ENCODE assay signal across 8 cellular contexts in the genomic region with DNA sequence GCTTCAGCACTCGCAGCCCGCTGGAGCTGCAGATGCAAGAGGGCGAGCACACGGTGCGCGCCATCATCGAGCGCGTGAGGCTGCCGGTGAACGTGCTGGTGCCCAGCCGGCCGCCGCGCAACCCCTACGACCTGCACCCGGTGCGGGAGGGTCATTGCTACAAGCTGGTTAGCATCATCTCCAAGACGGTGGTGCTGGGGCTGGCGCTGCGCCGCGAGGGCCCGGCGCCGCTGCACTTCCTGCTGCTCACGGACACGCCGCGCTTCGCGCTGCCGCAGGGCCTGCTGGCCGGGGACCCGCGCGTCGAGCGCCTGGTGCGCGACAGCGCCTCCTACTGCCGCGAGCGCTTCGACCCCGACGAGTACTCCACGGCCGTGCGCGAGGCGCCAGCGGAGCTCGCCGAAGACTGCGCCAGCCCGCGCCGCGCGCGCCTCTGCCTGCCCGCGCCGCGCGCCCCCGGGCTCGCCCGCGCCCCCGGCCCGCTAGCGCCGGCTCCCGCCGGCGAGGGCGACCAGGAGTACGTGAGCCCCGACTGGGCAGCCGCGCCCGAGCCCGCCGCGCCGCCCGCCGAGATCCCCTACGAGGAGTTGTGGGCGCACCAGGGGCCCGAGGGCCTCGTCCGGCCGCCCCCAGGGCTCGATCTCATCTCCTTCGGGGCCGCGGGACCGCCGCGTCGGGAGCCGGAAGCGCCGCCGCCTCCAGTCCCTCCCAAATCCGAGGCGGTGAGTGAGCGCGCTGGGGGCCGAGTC. TPM values are rescaled to one million over a fixed set of nuclear protein-coding genes. Genes with fewer than 3 reads are reported as not detected.
DNase-seq lines count a peak whose midpoint lies in the region; ATAC-seq and TF ChIP-seq lines count a peak whose summit lies in the region.

No MANE protein-coding gene starts in this region.

- H3K79me2 ChIP-seq in H9 (ENCODE audit: insufficient read depth, low read length) = no peaks in the 10 kb centered on the region

- peak overlapping the region; percentile 68 to 73 for H3K4me3 Mint-ChIP-seq in H9
- peak overlapping the region; percentile 81 for H3K4me3 Mint-ChIP-seq in activated T-cell treated with anti-CD3 and anti-CD28 coated beads, Interleukin-2, amount 50 U/mL, for 4 hours

- peaks cover 27 to 34% of the 10 kb centered on the region in 2 experiments for H3K4me1 Mint-ChIP-seq in H9
- H3K4me1 Mint-ChIP-seq in activated T-cell treated with anti-CD3 and anti-CD28 coated beads, Interleukin-2, amount 50 U/mL, for 4 hours (ENCODE audit: low read depth) = peaks cover 23% of the 10 kb centered on the region

- no peaks in the 10 kb centered on the region for H3K36me3 ChIP-seq in suprapubic skin

- peak overlapping the region; percentile 9; the same call in 1 of the 2 replicates for H3K14ac ChIP-seq in H9 (ENCODE audit: insufficient read depth, low read length)

- H2BK12ac ChIP-seq in H9 (ENCODE audit: insufficient read length, low read depth, low read length) = no peak overlapping the region

- H4K8ac ChIP-seq in H9 (replicated peaks; ENCODE audit: insufficient read length, low read depth, low read length) = no peak overlapping the region

- H2AK5ac ChIP-seq in H9 (ENCODE audit: insufficient read length, low read length) = no peak overlapping the region

- TF ChIP-seq CTCF in H9 (conservative IDR thresholded peaks at IDR 0.05) = peak; percentile 69
- peak; percentile 52 for TF ChIP-seq CTCF in fibroblast of the aortic adventitia (IDR thresholded peaks at IDR 0.05; ENCODE audit: insufficient read depth, low read length)
- peak in 1 of 2 donors; percentile 52 for TF ChIP-seq CTCF in suprapubic skin (IDR thresholded peaks at IDR 0.05)

- H3K27ac ChIP-seq in H9 (ENCODE audit: insufficient read length, low read depth, low read length) = no peak overlapping the region
- no peak overlapping the region for H3K27ac ChIP-seq in suprapubic skin

- no peaks in the 10 kb centered on the region for H3K27me3 ChIP-seq in H9 (ENCODE audit: insufficient read depth, low read length)
- no peaks in the 10 kb centered on the region for H3K27me3 ChIP-seq in suprapubic skin

- no peak overlapping the region for H3T11ph ChIP-seq in H9 (ENCODE audit: low read length)

- no peak overlapping the region for H2BK20ac ChIP-seq in H9 (ENCODE audit: low read depth, low read length, poor library complexity, severe bottlenecking)

- no peak overlapping the region for H2AFZ ChIP-seq in H9 (ENCODE audit: low read length)

- H3K4me3 ChIP-seq in fibroblast of the aortic adventitia (ENCODE audit: low read depth, low read length) (peak overlapping the region; percentile 69), suprapubic skin (peak overlapping the region; percentile 53)

- peaks cover 24 to 36% (median 28%) of the 10 kb centered on the region in 3 experiments for H3K36me3 Mint-ChIP-seq in H9 (ENCODE audit: insufficient read depth in 1 of 3, low read depth in 3 of 3)
- H3K36me3 Mint-ChIP-seq in activated T-cell treated with anti-CD3 and anti-CD28 coated beads, Interleukin-2, amount 50 U/mL, for 4 hours (ENCODE audit: insufficient read depth) = no peaks in the 10 kb centered on the region

- no peak overlapping the region for H3K23ac ChIP-seq in H9 (ENCODE audit: insufficient read length, low read depth, low read length)

- TF ChIP-seq POLR2A in suprapubic skin (IDR thresholded peaks at IDR 0.05) = no peak

- peaks cover 38% of the 10 kb centered on the region for H3K27me3 Mint-ChIP-seq in H9 (ENCODE audit: low read depth)
- peaks cover 19% of the 10 kb centered on the region for H3K27me3 Mint-ChIP-seq in activated T-cell treated with anti-CD3 and anti-CD28 coated beads, Interleukin-2, amount 50 U/mL, for 4 hours (ENCODE audit: low read depth)

- no peak overlapping the region for H2BK120ac ChIP-seq in H9 (ENCODE audit: low read depth, low read length, poor library complexity, severe bottlenecking)

- H3K9me3 Mint-ChIP-seq in H9 = no peaks in the 10 kb centered on the region; a peak in 1 of 5 replicates
- H3K9me3 Mint-ChIP-seq in activated T-cell treated with anti-CD3 and anti-CD28 coated beads, Interleukin-2, amount 50 U/mL, for 4 hours = no peaks in the 10 kb centered on the region

- H3K4ac ChIP-seq in H9 (ENCODE audit: low read depth, low read length) = no peak overlapping the region

- H3K23me2 ChIP-seq in H9 (ENCODE audit: insufficient read length, low read depth, low read length, poor library complexity, severe bottlenecking) = no peaks in the 10 kb centered on the region

- H3K9me3 ChIP-seq in H9 (ENCODE audit: control insufficient read depth, low read depth, low read length) = no peaks in the 10 kb centered on the region
- H3K9me3 ChIP-seq in suprapubic skin = no peaks in the 10 kb centered on the region

- ATAC-seq in activated T-cell treated with anti-CD3 and anti-CD28 coated beads, Interleukin-2, amount 50 U/mL, for 4 hours = peak; percentile 96 to 97

- no peaks in the 10 kb centered on the region for H4K20me1 ChIP-seq in H9 (ENCODE audit: control insufficient read depth, insufficient read depth, insufficient read length)

- WGBS in H9 (ENCODE audit: extremely low coverage, insufficient read length, low lambda C conversion rate) = no CpG with 5 or more reads among the region's 114 CpGs
- 80% methylated on average over 10 of the region's 114 CpGs for WGBS in suprapubic skin

- no peak overlapping the region for H3K9ac ChIP-seq in H9 (ENCODE audit: extremely low read depth, insufficient read length, low read length)

- no peaks in the 10 kb centered on the region for H3K79me1 ChIP-seq in H9 (ENCODE audit: insufficient read depth, low read depth, low read length, poor library complexity, severe bottlenecking)

- H3K4me2 ChIP-seq in H9 (ENCODE audit: insufficient read depth, insufficient read length, low read length) = peak overlapping the region; percentile 20

- no peak overlapping the region for H4K5ac ChIP-seq in H9 (ENCODE audit: insufficient read length, low read depth, low read length)

- H2BK5ac ChIP-seq in H9 (ENCODE audit: insufficient read length, low read length) = no peak overlapping the region

- TF ChIP-seq EP300 in suprapubic skin (IDR thresholded peaks at IDR 0.05) = no peak

- no peak overlapping the region for H3K56ac ChIP-seq in H9 (ENCODE audit: insufficient read length, low read depth, low read length)

- no peak overlapping the region for H3K27ac Mint-ChIP-seq in H9

- H3K18ac ChIP-seq in H9 (ENCODE audit: insufficient read length, low read depth, low read length) = peak overlapping the region; percentile 2

- DNase-seq in GM04504 (ENCODE audit: low read depth) = peak; percentile 53
- DNase-seq in H9 = peak; percentile 74
- peak; percentile 94 for DNase-seq in NCI-H2227 (lab: John Stamatoyannopoulos, UW; ENCODE audit: unreplicated experiment)
- peak; percentile 85 for DNase-seq in activated T-cell treated with anti-CD3 and anti-CD28 coated beads, Interleukin-2, amount 50 U/mL, for 4 hours
- peak; percentile 83 for DNase-seq in fibroblast of the aortic adventitia (ENCODE audit: low read depth)
- peak; percentile 13 for DNase-seq in non-pigmented ciliary epithelial cell (ENCODE audit: low read depth)
- DNase-seq in suprapubic skin (ENCODE audit: low spot score in 2 of 2) = peak in 1 of 2 donors; percentile 79
- no peak for DNase-seq in DMS 273 treated with DMSO at 0.1 percent for 48 hours (lab: John Stamatoyannopoulos, UW)

- H3K4me1 ChIP-seq in H9 (ENCODE audit: insufficient read depth, low read length) (no peaks in the 10 kb centered on the region), suprapubic skin (peaks cover 7% of the 10 kb centered on the region)

- no peak overlapping the region for H4K91ac ChIP-seq in H9 (ENCODE audit: insufficient read length, low read depth, low read length)

- no peak overlapping the region for H2BK15ac ChIP-seq in H9 (ENCODE audit: low read depth, low read length)

RNA-seq across cellular contexts. Expression of gene GAREM2, which starts 11.8 kb away (rescaled TPM):
- 14.2 and 14.4 TPM in 2 replicates for total RNA-seq in H9 (2021)
- 1 to 10 TPM; 2.4 to 4.1 (median 3.2) TPM for total RNA-seq in activated T-cell treated with anti-CD3 and anti-CD28 coated beads, Interleukin-2, amount 50 U/mL, for 4 hours
- 0.57 and 2.4 TPM in 2 replicates for total RNA-seq in fibroblast of the aortic adventitia (ENCODE audit: low replicate concordance)
- total RNA-seq in suprapubic skin = under 1 TPM; 0.39 to 0.98 (median 0.72) TPM

RNA-seq across cellular contexts. Expression of gene HADHA, which starts 59.7 kb away (rescaled TPM):
- total RNA-seq in H9 (2021) (111 and 112 TPM in 2 replicates), fibroblast of the aortic adventitia (ENCODE audit: low replicate concordance) (135 and 174 TPM in 2 replicates), suprapubic skin (100 to 1,000 TPM; 120 to 145 (median 131) TPM)
- 10 to 100 TPM; 85.9 to 94.9 (median 87.7) TPM for total RNA-seq in activated T-cell treated with anti-CD3 and anti-CD28 coated beads, Interleukin-2, amount 50 U/mL, for 4 hours
